28 cellular contexts compared by ENCODE assay signal in the genomic region with DNA sequence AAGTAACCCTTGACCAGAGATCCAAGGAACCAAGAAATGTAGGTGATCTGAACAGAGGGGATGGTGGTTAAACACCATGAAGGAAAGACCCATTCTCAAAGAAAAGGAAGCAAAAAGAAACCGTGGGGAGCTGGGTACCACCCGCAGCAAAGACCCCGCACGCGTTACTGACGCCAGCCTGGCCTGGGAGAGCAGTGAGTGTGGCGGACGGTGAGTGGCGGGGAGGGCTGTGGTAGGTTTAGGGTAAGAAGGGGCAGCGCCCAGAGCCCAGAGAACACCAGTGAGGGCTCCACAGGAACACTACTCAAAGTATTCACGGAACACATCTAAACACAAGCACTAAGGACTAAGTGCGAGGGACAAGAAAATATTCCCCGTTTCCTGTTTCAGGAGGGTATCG. TPM values are rescaled to one million over a fixed set of nuclear protein-coding genes. Genes with fewer than 3 reads are reported as not detected.
DNase-seq lines count a peak whose midpoint lies in the region; ATAC-seq and TF ChIP-seq lines count a peak whose summit lies in the region.
"Had no signal": no experiment of that assay in that cellular context is flagged by ENCODE, and none has a peak within 500 bp of the region (broad histone marks: within the 10 kb centered on the region; RNA-seq: fewer than 3 reads in every experiment).

No MANE protein-coding gene starts in this region.

- no peak overlapping the region for H3K4me3 ChIP-seq in BLaER1 treated with 17β-estradiol and CSF1 and Interleukin-3, amounts not matched to agents 10 nM and 100 nM
- H3K4me3 ChIP-seq in coronary artery = no peak overlapping the region
- no peak overlapping the region for H3K4me3 ChIP-seq in mammary epithelial cell (replicated peaks in 1 of 3; ENCODE audit: insufficient read depth in 1 of 3, low read depth in 2 of 3, low read length in 3 of 3)
- H3K4me3 ChIP-seq: A549, ascending aorta, esophagus muscularis mucosa, K562, ovary, Peyer's patch, SJSA1, skin epidermis, transverse colon had no signal

- no peak overlapping the region for H2AFZ ChIP-seq in mammary epithelial cell (ENCODE audit: low read depth, low read length)

- H3K9me3 Mint-ChIP-seq in IgD-negative memory B cell (no peaks in the 10 kb centered on the region), nephron progenitor cell (no peaks in the 10 kb centered on the region)
- H3K9me3 Mint-ChIP-seq in dendritic cell treated with granulocyte-macrophage colony-stimulating factor and Interleukin-4, amounts not matched to agents 40 ng/mL and 50 ng/mL, for 4 days = no peaks in the 10 kb centered on the region
- H3K9me3 Mint-ChIP-seq: activated CD4-positive, alpha-beta memory T cell treated with anti-CD3 and anti-CD28 coated beads, Interleukin-2, amount 10 ng/mL, durations not matched to agents 7 days and 5 days; activated naive CD8-positive, alpha-beta T cell treated with anti-CD3 and anti-CD28 coated beads for 36 hours had no signal

- peak overlapping the region in 7 of 11 experiments; percentile 4 to 92 (median 31); a peak in 9 of 22 replicates for H3K4me2 ChIP-seq in BLaER1 treated with 17β-estradiol and CSF1 and Interleukin-3, amounts not matched to agents 10 nM and 100 nM
- H3K4me2 ChIP-seq in mammary epithelial cell (ENCODE audit: insufficient read depth, low read depth, low read length) = no peak overlapping the region
- H3K4me2 ChIP-seq: A549 had no signal

- H3K4me1 Mint-ChIP-seq in IgD-negative memory B cell = peaks cover 11 to 13% (median 13%) of the 10 kb centered on the region in 3 donors
- peaks cover 26% of the 10 kb centered on the region for H3K4me1 Mint-ChIP-seq in dendritic cell treated with granulocyte-macrophage colony-stimulating factor and Interleukin-4, amounts not matched to agents 40 ng/mL and 50 ng/mL, for 4 days (ENCODE audit: low read depth)
- peaks cover 22% of the 10 kb centered on the region for H3K4me1 Mint-ChIP-seq in nephron progenitor cell

- no TSS peak for BruUV-seq in mammary epithelial cell (replicated peaks; lab: Mats Ljungman, UMichigan)

- peaks cover 20 to 61% (median 49%) of the 10 kb centered on the region in 11 experiments; a peak in 19 of 22 replicates for H4K20me1 ChIP-seq in BLaER1 treated with 17β-estradiol and CSF1 and Interleukin-3, amounts not matched to agents 10 nM and 100 nM
- no peaks in the 10 kb centered on the region for H4K20me1 ChIP-seq in mammary epithelial cell (ENCODE audit: insufficient read depth, low read length)

- peaks cover 19 to 42% (median 28%) of the 10 kb centered on the region in 11 experiments for H3K36me3 ChIP-seq in BLaER1 treated with 17β-estradiol and CSF1 and Interleukin-3, amounts not matched to agents 10 nM and 100 nM
- H3K36me3 ChIP-seq in mammary epithelial cell (ENCODE audit: insufficient read depth, low read length) = peaks cover 1% of the 10 kb centered on the region
- H3K36me3 ChIP-seq: ovary had no signal

- DNase-seq in nephron progenitor cell = no peak
- DNase-seq in coronary artery (ENCODE audit: low spot score) = no peak
- DNase-seq in mammary epithelial cell = no peak
- DNase-seq: activated CD4-positive, alpha-beta memory T cell treated with anti-CD3 and anti-CD28 coated beads, Interleukin-2, amount 10 ng/mL, durations not matched to agents 7 days and 5 days; activated CD4-positive, alpha-beta T cell treated with anti-CD3 and anti-CD28 coated beads for 1 hour; activated effector memory CD4-positive, alpha-beta T cell treated with anti-CD3 and anti-CD28 coated beads, Interleukin-2, amount 50 U/mL, for 16 hours; activated naive CD8-positive, alpha-beta T cell treated with anti-CD3 and anti-CD28 coated beads for 36 hours; BE2C; dermis blood vessel endothelial cell; foreskin keratinocyte; NCI-H1105 treated with DMSO at 0.1 percent for 48 hours; NCI-H1930; NCI-H345; ovary; Peyer's patch; T-helper 1 cell; transverse colon had no signal

- no peak overlapping the region for H3K9ac ChIP-seq in BLaER1 treated with 17β-estradiol and CSF1 and Interleukin-3, amounts not matched to agents 10 nM and 100 nM
- no peak overlapping the region for H3K9ac ChIP-seq in mammary epithelial cell (ENCODE audit: insufficient read depth, low read length)

- no peaks in the 10 kb centered on the region for H3K9me3 ChIP-seq in BLaER1 treated with 17β-estradiol and CSF1 and Interleukin-3, amounts not matched to agents 10 nM and 100 nM (replicated peaks in 1 of 11)
- no peaks in the 10 kb centered on the region for H3K9me3 ChIP-seq in mammary epithelial cell (replicated peaks; ENCODE audit: insufficient read depth, low read length)
- H3K9me3 ChIP-seq: A549, ascending aorta, BE2C, esophagus muscularis mucosa, ovary, Peyer's patch, SJSA1, transverse colon had no signal

- CTCF ChIA-PET in mammary epithelial cell (lab: Charles Lee; ENCODE audit: low non-redundant PET) = no interaction called here

- dilution Hi-C loops in mammary epithelial cell (cut with HindIII; ENCODE audit: low sequenced_read_pairs) = no loop called here

- TF ChIP-seq CTCF in nephron progenitor cell (IDR thresholded peaks at IDR 0.05) (no peak), coronary artery (IDR thresholded peaks at IDR 0.05) (no peak), mammary epithelial cell (conservative IDR thresholded peaks at IDR 0.05 in 1 of 2, IDR thresholded peaks at IDR 0.05 in 1 of 2; ENCODE audit: extremely low read depth in 1 of 2, insufficient read depth in 1 of 2, low read depth in 1 of 2, low read length in 2 of 2) (no peak)

- 94% methylated on average over 6 of the region's 14 CpGs for WGBS in mammary epithelial cell (ENCODE audit: low coverage, missing lambda C conversion rate)

- H3K36me3 Mint-ChIP-seq in IgD-negative memory B cell = no peaks in the 10 kb centered on the region
- peaks cover 42% of the 10 kb centered on the region for H3K36me3 Mint-ChIP-seq in dendritic cell treated with granulocyte-macrophage colony-stimulating factor and Interleukin-4, amounts not matched to agents 40 ng/mL and 50 ng/mL, for 4 days (ENCODE audit: low read depth)
- peaks cover 47% of the 10 kb centered on the region for H3K36me3 Mint-ChIP-seq in nephron progenitor cell (ENCODE audit: low read depth)

- no peaks in the 10 kb centered on the region for H3K27me3 ChIP-seq in BLaER1 treated with 17β-estradiol and CSF1 and Interleukin-3, amounts not matched to agents 10 nM and 100 nM
- H3K27me3 ChIP-seq in mammary epithelial cell (ENCODE audit: insufficient read depth, low read length) = no peaks in the 10 kb centered on the region
- H3K27me3 ChIP-seq: ascending aorta, BE2C, esophagus muscularis mucosa, foreskin keratinocyte, ovary, Peyer's patch, SJSA1, transverse colon had no signal

- intact Hi-C loops in dendritic cell treated with granulocyte-macrophage colony-stimulating factor and Interleukin-4, amounts not matched to agents 40 ng/mL and 50 ng/mL, for 4 days (cut with micrococcal nuclease) = no loop called here
- intact Hi-C loops in mammary epithelial cell (cut with micrococcal nuclease) = loop anchor here (10.0 kb wide), 1 partner anchor 242 kb away; the partner anchor contains the start of genes ABHD16B and TPD52L2

- ATAC-seq in GM21390 (IDR thresholded peaks at IDR 0.05; ENCODE audit: unreplicated experiment) (no peak), GM19395 (IDR thresholded peaks at IDR 0.05; ENCODE audit: unreplicated experiment) (no peak)
- ATAC-seq: A549, foreskin keratinocyte, K562 had no signal

- H3K27ac Mint-ChIP-seq in IgD-negative memory B cell (peak overlapping the region; percentile 50 to 69 (median 57)), nephron progenitor cell (peak overlapping the region; percentile 6)
- peak overlapping the region; percentile 33 for H3K27ac Mint-ChIP-seq in dendritic cell treated with granulocyte-macrophage colony-stimulating factor and Interleukin-4, amounts not matched to agents 40 ng/mL and 50 ng/mL, for 4 days
- H3K27ac Mint-ChIP-seq: activated CD4-positive, alpha-beta memory T cell treated with anti-CD3 and anti-CD28 coated beads, Interleukin-2, amount 10 ng/mL, durations not matched to agents 7 days and 5 days; activated naive CD8-positive, alpha-beta T cell treated with anti-CD3 and anti-CD28 coated beads for 36 hours had no signal

- peak overlapping the region in 1 of 4 donors; percentile 79 for H3K4me3 Mint-ChIP-seq in IgD-negative memory B cell
- H3K4me3 Mint-ChIP-seq in dendritic cell treated with granulocyte-macrophage colony-stimulating factor and Interleukin-4, amounts not matched to agents 40 ng/mL and 50 ng/mL, for 4 days = no peak overlapping the region
- H3K4me3 Mint-ChIP-seq in nephron progenitor cell = no peak overlapping the region
- H3K4me3 Mint-ChIP-seq: activated CD4-positive, alpha-beta memory T cell treated with anti-CD3 and anti-CD28 coated beads, Interleukin-2, amount 10 ng/mL, durations not matched to agents 7 days and 5 days; activated naive CD8-positive, alpha-beta T cell treated with anti-CD3 and anti-CD28 coated beads for 36 hours had no signal

- peaks cover 78% of the 10 kb centered on the region for H3K79me2 ChIP-seq in mammary epithelial cell (ENCODE audit: insufficient read depth, low read length)

- peaks cover 22 to 86% (median 65%) of the 10 kb centered on the region in 10 experiments for H3K4me1 ChIP-seq in BLaER1 treated with 17β-estradiol and CSF1 and Interleukin-3, amounts not matched to agents 10 nM and 100 nM
- peaks cover 5% of the 10 kb centered on the region for H3K4me1 ChIP-seq in mammary epithelial cell (ENCODE audit: insufficient read depth, low read length)
- H3K4me1 ChIP-seq: BE2C, foreskin keratinocyte had no signal

- H3K27ac ChIP-seq in BLaER1 treated with 17β-estradiol and CSF1 and Interleukin-3, amounts not matched to agents 10 nM and 100 nM = no peak overlapping the region
- H3K27ac ChIP-seq in coronary artery = no peak overlapping the region
- H3K27ac ChIP-seq in mammary epithelial cell (ENCODE audit: insufficient read depth, low read depth, low read length) = no peak overlapping the region
- H3K27ac ChIP-seq: A549, ascending aorta, esophagus muscularis mucosa, foreskin keratinocyte, ovary, Peyer's patch, SJSA1, skin epidermis, transverse colon had no signal

- in situ Hi-C loops in mammary epithelial cell (cut with MboI; ENCODE audit: low sequenced_read_pairs in 2 of 2) = no loop called here

- H3K27me3 Mint-ChIP-seq in IgD-negative memory B cell (no peaks in the 10 kb centered on the region), nephron progenitor cell (ENCODE audit: low read depth, poor library complexity) (peaks cover 3% of the 10 kb centered on the region)
- H3K27me3 Mint-ChIP-seq in dendritic cell treated with granulocyte-macrophage colony-stimulating factor and Interleukin-4, amounts not matched to agents 40 ng/mL and 50 ng/mL, for 4 days = no peaks in the 10 kb centered on the region
- H3K27me3 Mint-ChIP-seq: activated CD4-positive, alpha-beta memory T cell treated with anti-CD3 and anti-CD28 coated beads, Interleukin-2, amount 10 ng/mL, durations not matched to agents 7 days and 5 days; activated naive CD8-positive, alpha-beta T cell treated with anti-CD3 and anti-CD28 coated beads for 36 hours had no signal

RNA-seq across cellular contexts. Expression of gene GMEB2, which starts 4.2 kb away (rescaled TPM):
- polyA plus RNA-seq in IgD-negative memory B cell = 10.6 TPM
- 10 to 100 TPM in 1 of 2 donors, 1 to 10 TPM in 1; 9.3 to 12.8 TPM for total RNA-seq in mammary epithelial cell
- 8.3 TPM for polyA plus RNA-seq in mammary epithelial cell
- 9.4 TPM for polyA minus RNA-seq in mammary epithelial cell

RNA-seq across cellular contexts. Expression of gene STMN3, which starts 30.5 kb away (rescaled TPM):
- polyA plus RNA-seq in IgD-negative memory B cell = 2.7 TPM
- total RNA-seq in mammary epithelial cell = 1 to 10 TPM; 7.5 to 8.5 TPM
- polyA plus RNA-seq in mammary epithelial cell = 15.2 TPM
- 10.4 TPM for polyA minus RNA-seq in mammary epithelial cell

RNA-seq across cellular contexts. Expression of gene RTEL1, which starts 35.4 kb away (rescaled TPM):
- 2.6 TPM for polyA plus RNA-seq in IgD-negative memory B cell
- total RNA-seq in mammary epithelial cell = 10 to 100 TPM in 1 of 2 donors, 1 to 10 TPM in 1; 8.0 to 32.5 TPM
- polyA plus RNA-seq in mammary epithelial cell = 11.5 TPM
- polyA minus RNA-seq in mammary epithelial cell = 87.4 TPM

RNA-seq across cellular contexts. Expression of gene HELZ2, which starts 48.7 kb away (rescaled TPM):
- polyA plus RNA-seq in IgD-negative memory B cell (7.9 TPM), mammary epithelial cell (5.0 TPM)
- total RNA-seq in mammary epithelial cell = 10 to 100 TPM; 19.0 to 27.7 TPM
- polyA minus RNA-seq in mammary epithelial cell = 39.5 TPM

Comparison
In these comparisons a context has a peak if more than half of its experiments do, and no peak if none do; other contexts are left out.
1. H3K27ac Mint-ChIP-seq: peak in every context shown above with its lines; median percentile 57 in IgD-negative memory B cell; 33 in dendritic cell treated with granulocyte-macrophage colony-stimulating factor and Interleukin-4, amounts not matched to agents 40 ng/mL and 50 ng/mL, for 4 days; 6 in nephron progenitor cell.